In genomic region chr16:62760398-62760797, GRCh38 we compare ENCODE assay signal across 15 cellular contexts.
DNase-seq lines count a peak whose midpoint lies in the region; ATAC-seq and TF ChIP-seq lines count a peak whose summit lies in the region.
"Had no signal": no experiment of that assay in that cellular context is flagged by ENCODE, and none has a peak within 500 bp of the region (broad histone marks: within the 10 kb centered on the region; RNA-seq: fewer than 3 reads in every experiment).

No MANE protein-coding gene starts in this region.

- H3K27me3 Mint-ChIP-seq in endothelial cell (ENCODE audit: unreplicated experiment) = peaks cover 2% of the 10 kb centered on the region
- H3K27me3 Mint-ChIP-seq: CD4-positive, alpha-beta T cell had no signal

- no peak overlapping the region for H3K4me3 Mint-ChIP-seq in endothelial cell (ENCODE audit: unreplicated experiment)
- H3K4me3 Mint-ChIP-seq: CD4-positive, alpha-beta T cell had no signal

- H3K4me1 Mint-ChIP-seq in endothelial cell (ENCODE audit: unreplicated experiment) = no peaks in the 10 kb centered on the region

- H3K27ac Mint-ChIP-seq in endothelial cell (ENCODE audit: unreplicated experiment) = no peak overlapping the region
- H3K27ac Mint-ChIP-seq: CD4-positive, alpha-beta T cell had no signal

- H3K9me3 Mint-ChIP-seq in endothelial cell (ENCODE audit: unreplicated experiment) = peaks cover 9% of the 10 kb centered on the region

- DNase-seq in D341Med (ENCODE audit: low spot score) = peak; percentile 14
- peak; percentile 57 for DNase-seq in NCI-H446 treated with DMSO at 0.1 percent for 48 hours (lab: John Stamatoyannopoulos, UW)
- DNase-seq in NCI-H82 (lab: John Stamatoyannopoulos, UW) = peak; percentile 87
- no peak for DNase-seq in endothelial cell (ENCODE audit: low spot score)
- DNase-seq: Caco-2; CD4-positive, alpha-beta T cell; DMS53; DND-41; EL; GM23248; IMR-90 had no signal

- no peak for TF ChIP-seq CTCF in endothelial cell (IDR thresholded peaks at IDR 0.05; ENCODE audit: unreplicated experiment)

- ATAC-seq in GM18867 (IDR thresholded peaks at IDR 0.05; ENCODE audit: unreplicated experiment) = no peak
- no peak for ATAC-seq in activated CD4-positive, CD25-positive, alpha-beta regulatory T cell treated with anti-CD3 and anti-CD28 coated beads, Interleukin-2, amount 50 U/mL, for 24 hours
- ATAC-seq: GM12878, K562 had no signal

- no peaks in the 10 kb centered on the region for H3K36me3 Mint-ChIP-seq in endothelial cell (ENCODE audit: low read depth, unreplicated experiment)
